Comparison of ENCODE assay signal across 1 cellular context in genomic region chr6:106974337-106974998, GRCh38.
A peak's percentile ranks its signal among the peaks of the same experiment; 100 is the strongest.
TF ChIP-seq lines count a peak whose summit lies in the region.

Gene CD24, minus strand, starts transcription at chr6:106974729. Its CDS starts 83 bp downstream, at chr6:106974646.

TF ChIP-seq in WTC11, 78 proteins besides CTCF, POLR2A, EP300 and RAD21 (continued from another document and continues in another):
- TF ChIP-seq FOXP4 (CRISPR knock-in tag; IDR thresholded peaks at IDR 0.05) (peak; percentile 89), HMGA2 (CRISPR knock-in tag; IDR thresholded peaks at IDR 0.05) (no peak), ZNF281 (CRISPR knock-in tag; IDR thresholded peaks at IDR 0.05) (no peak; the same call in 1 of the 2 replicates), ATF2 (CRISPR knock-in tag; IDR thresholded peaks at IDR 0.05; ENCODE audit: borderline replicate concordance, low read depth) (no peak), TEAD1 (CRISPR knock-in tag; IDR thresholded peaks at IDR 0.05) (peak; percentile 74; the same call in 1 of the 2 replicates), FOXP1 (CRISPR knock-in tag; IDR thresholded peaks at IDR 0.05; ENCODE audit: borderline replicate concordance) (peak; percentile 89), ZSCAN18 (CRISPR knock-in tag; IDR thresholded peaks at IDR 0.05) (no peak), ZNF219 (CRISPR knock-in tag; IDR thresholded peaks at IDR 0.05; ENCODE audit: borderline replicate concordance) (peak; percentile 54; the same call in 1 of the 2 replicates), FOXK1 (CRISPR knock-in tag; IDR thresholded peaks at IDR 0.05) (no peak; the same call in 1 of the 2 replicates), JAZF1 (CRISPR knock-in tag; IDR thresholded peaks at IDR 0.05) (no peak), STAT6 (CRISPR knock-in tag; conservative IDR thresholded peaks at IDR 0.05; ENCODE audit: low read depth) (0 out of 2 replicates have a peak, but pooled peaks have one; percentile 67), TP53 (CRISPR knock-in tag; IDR thresholded peaks at IDR 0.05) (peak; percentile 63; the same call in 1 of the 2 replicates), MXD4 (CRISPR knock-in tag; IDR thresholded peaks at IDR 0.05; ENCODE audit: borderline replicate concordance) (no peak), NFATC4 (CRISPR knock-in tag; IDR thresholded peaks at IDR 0.05) (0 out of 2 replicates have a peak, but pooled peaks have one; percentile 12), ZNF416 (CRISPR knock-in tag; IDR thresholded peaks at IDR 0.05) (no peak), ZNF396 (CRISPR knock-in tag; IDR thresholded peaks at IDR 0.05; ENCODE audit: borderline replicate concordance) (no peak), ARID4B (CRISPR knock-in tag; IDR thresholded peaks at IDR 0.05; ENCODE audit: borderline replicate concordance) (peak; percentile 24; the same call in 1 of the 2 replicates), JUN (CRISPR knock-in tag; IDR thresholded peaks at IDR 0.05) (peak; percentile 79; the same call in 1 of the 2 replicates), CBFB (CRISPR knock-in tag; IDR thresholded peaks at IDR 0.05; ENCODE audit: low read depth) (0 out of 2 replicates have a peak, but pooled peaks have one; percentile 49)
- TF ChIP-seq, protein P1, sequence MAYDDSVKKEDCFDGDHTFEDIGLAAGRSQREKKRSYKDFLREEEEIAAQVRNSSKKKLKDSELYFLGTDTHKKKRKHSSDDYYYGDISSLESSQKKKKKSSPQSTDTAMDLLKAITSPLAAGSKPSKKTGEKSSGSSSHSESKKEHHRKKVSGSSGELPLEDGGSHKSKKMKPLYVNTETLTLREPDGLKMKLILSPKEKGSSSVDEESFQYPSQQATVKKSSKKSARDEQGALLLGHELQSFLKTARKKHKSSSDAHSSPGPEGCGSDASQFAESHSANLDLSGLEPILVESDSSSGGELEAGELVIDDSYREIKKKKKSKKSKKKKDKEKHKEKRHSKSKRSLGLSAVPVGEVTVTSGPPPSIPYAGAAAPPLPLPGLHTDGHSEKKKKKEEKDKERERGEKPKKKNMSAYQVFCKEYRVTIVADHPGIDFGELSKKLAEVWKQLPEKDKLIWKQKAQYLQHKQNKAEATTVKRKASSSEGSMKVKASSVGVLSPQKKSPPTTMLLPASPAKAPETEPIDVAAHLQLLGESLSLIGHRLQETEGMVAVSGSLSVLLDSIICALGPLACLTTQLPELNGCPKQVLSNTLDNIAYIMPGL (CRISPR knock-in tag; IDR thresholded peaks at IDR 0.05), result peak; percentile 20; the same call in 1 of the 2 replicates
- TF ChIP-seq, protein P2, sequence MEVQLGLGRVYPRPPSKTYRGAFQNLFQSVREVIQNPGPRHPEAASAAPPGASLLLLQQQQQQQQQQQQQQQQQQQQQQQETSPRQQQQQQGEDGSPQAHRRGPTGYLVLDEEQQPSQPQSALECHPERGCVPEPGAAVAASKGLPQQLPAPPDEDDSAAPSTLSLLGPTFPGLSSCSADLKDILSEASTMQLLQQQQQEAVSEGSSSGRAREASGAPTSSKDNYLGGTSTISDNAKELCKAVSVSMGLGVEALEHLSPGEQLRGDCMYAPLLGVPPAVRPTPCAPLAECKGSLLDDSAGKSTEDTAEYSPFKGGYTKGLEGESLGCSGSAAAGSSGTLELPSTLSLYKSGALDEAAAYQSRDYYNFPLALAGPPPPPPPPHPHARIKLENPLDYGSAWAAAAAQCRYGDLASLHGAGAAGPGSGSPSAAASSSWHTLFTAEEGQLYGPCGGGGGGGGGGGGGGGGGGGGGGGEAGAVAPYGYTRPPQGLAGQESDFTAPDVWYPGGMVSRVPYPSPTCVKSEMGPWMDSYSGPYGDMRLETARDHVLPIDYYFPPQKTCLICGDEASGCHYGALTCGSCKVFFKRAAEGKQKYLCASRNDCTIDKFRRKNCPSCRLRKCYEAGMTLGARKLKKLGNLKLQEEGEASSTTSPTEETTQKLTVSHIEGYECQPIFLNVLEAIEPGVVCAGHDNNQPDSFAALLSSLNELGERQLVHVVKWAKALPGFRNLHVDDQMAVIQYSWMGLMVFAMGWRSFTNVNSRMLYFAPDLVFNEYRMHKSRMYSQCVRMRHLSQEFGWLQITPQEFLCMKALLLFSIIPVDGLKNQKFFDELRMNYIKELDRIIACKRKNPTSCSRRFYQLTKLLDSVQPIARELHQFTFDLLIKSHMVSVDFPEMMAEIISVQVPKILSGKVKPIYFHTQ (CRISPR knock-in tag; IDR thresholded peaks at IDR 0.05), result no peak
- TF ChIP-seq, protein P3, sequence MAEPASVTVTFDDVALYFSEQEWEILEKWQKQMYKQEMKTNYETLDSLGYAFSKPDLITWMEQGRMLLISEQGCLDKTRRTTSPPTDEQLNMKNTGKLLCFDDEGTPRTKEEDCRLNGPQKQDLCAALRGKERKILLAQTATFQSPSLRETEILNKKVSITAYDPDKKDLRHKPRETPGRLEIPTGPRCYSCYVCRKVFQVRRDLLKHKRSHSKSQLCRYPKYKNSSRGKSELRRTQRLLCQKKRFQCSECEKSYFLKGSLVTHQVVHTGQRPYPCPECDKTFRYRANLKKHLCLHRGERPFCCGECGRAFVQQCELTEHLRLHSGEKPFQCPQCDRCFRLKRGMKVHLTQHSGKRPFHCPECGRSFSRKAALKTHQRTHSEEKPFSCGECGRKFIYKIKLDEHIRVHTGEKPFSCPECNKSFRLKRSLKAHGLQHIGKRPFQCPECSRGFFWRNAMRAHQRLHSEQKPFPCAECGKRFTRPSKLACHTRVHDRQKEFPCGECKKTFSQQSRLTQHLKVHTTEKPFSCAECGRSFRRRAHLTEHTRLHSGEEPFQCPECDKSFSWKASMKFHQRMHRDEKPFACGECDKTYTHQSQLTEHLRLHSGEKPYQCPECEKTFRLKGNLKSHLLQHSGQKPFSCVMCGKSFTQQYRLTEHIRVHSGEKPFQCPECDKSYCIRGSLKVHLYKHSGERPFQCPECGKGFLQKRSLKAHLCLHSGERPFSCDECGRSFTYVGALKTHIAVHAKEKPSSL (CRISPR knock-in tag; conservative IDR thresholded peaks at IDR 0.05), result no peak
- TF ChIP-seq, protein P4, sequence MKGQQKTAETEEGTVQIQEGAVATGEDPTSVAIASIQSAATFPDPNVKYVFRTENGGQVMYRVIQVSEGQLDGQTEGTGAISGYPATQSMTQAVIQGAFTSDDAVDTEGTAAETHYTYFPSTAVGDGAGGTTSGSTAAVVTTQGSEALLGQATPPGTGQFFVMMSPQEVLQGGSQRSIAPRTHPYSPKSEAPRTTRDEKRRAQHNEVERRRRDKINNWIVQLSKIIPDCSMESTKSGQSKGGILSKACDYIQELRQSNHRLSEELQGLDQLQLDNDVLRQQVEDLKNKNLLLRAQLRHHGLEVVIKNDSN (CRISPR knock-in tag; IDR thresholded peaks at IDR 0.05), result peak; percentile 53; the same call in 1 of the 2 replicates
